ENCODE assay signal across 1 cellular context in the genomic region with DNA sequence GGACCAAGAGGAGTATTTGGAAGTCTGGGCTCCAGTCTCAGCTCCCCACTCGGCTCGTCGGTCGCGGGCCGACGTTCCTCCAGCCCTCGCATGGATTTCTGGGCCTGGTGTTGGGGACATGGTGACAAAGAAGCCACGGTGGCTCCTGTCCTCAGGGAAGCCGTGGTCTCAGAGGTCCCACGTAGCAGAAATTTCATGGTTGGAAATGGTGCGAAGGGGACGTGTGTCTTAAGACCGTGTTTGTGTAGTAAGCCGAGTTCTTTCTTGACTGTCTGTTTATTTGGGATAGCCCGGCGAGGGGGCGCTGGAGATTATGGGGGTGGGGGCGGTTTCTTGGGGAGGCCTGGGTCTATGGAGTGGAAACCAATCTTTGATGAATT.
TF ChIP-seq lines count a peak whose summit lies in the region.

No MANE protein-coding gene starts in this region.

TF ChIP-seq in GM12878, 131 proteins besides CTCF, POLR2A, EP300 and RAD21 (continued from another document):
- TF ChIP-seq, protein P1, sequence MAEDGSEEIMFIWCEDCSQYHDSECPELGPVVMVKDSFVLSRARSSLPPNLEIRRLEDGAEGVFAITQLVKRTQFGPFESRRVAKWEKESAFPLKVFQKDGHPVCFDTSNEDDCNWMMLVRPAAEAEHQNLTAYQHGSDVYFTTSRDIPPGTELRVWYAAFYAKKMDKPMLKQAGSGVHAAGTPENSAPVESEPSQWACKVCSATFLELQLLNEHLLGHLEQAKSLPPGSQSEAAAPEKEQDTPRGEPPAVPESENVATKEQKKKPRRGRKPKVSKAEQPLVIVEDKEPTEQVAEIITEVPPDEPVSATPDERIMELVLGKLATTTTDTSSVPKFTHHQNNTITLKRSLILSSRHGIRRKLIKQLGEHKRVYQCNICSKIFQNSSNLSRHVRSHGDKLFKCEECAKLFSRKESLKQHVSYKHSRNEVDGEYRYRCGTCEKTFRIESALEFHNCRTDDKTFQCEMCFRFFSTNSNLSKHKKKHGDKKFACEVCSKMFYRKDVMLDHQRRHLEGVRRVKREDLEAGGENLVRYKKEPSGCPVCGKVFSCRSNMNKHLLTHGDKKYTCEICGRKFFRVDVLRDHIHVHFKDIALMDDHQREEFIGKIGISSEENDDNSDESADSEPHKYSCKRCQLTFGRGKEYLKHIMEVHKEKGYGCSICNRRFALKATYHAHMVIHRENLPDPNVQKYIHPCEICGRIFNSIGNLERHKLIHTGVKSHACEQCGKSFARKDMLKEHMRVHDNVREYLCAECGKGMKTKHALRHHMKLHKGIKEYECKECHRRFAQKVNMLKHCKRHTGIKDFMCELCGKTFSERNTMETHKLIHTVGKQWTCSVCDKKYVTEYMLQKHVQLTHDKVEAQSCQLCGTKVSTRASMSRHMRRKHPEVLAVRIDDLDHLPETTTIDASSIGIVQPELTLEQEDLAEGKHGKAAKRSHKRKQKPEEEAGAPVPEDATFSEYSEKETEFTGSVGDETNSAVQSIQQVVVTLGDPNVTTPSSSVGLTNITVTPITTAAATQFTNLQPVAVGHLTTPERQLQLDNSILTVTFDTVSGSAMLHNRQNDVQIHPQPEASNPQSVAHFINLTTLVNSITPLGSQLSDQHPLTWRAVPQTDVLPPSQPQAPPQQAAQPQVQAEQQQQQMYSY (CRISPR knock-in tag; IDR thresholded peaks at IDR 0.05) = no peak
- no peak for TF ChIP-seq RBBP5 (conservative IDR thresholded peaks at IDR 0.05)
- TF ChIP-seq SMAD5 (IDR thresholded peaks at IDR 0.05; ENCODE audit: low read depth) = no peak
- no peak for TF ChIP-seq HDAC6 (IDR thresholded peaks at IDR 0.05; ENCODE audit: unreplicated experiment)
- TF ChIP-seq SREBF1 (IDR thresholded peaks at IDR 0.05; ENCODE audit: low read length) = no peak
- TF ChIP-seq PAX8 (IDR thresholded peaks at IDR 0.05) = no peak
- TF ChIP-seq, protein P2, sequence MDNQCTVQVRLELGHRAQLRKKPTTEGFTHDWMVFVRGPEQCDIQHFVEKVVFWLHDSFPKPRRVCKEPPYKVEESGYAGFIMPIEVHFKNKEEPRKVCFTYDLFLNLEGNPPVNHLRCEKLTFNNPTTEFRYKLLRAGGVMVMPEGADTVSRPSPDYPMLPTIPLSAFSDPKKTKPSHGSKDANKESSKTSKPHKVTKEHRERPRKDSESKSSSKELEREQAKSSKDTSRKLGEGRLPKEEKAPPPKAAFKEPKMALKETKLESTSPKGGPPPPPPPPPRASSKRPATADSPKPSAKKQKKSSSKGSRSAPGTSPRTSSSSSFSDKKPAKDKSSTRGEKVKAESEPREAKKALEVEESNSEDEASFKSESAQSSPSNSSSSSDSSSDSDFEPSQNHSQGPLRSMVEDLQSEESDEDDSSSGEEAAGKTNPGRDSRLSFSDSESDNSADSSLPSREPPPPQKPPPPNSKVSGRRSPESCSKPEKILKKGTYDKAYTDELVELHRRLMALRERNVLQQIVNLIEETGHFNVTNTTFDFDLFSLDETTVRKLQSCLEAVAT (IDR thresholded peaks at IDR 0.05) = no peak
- no peak for TF ChIP-seq KDM1A (IDR thresholded peaks at IDR 0.05; ENCODE audit: borderline replicate concordance)
- TF ChIP-seq TAF1 (IDR thresholded peaks at IDR 0.05; ENCODE audit: borderline replicate concordance, low read depth, low read length) = no peak
- TF ChIP-seq BRCA1 (IDR thresholded peaks at IDR 0.05; ENCODE audit: low read depth, low read length) = no peak
- TF ChIP-seq FOXK2 (IDR thresholded peaks at IDR 0.05) = no peak
- TF ChIP-seq, protein P3, sequence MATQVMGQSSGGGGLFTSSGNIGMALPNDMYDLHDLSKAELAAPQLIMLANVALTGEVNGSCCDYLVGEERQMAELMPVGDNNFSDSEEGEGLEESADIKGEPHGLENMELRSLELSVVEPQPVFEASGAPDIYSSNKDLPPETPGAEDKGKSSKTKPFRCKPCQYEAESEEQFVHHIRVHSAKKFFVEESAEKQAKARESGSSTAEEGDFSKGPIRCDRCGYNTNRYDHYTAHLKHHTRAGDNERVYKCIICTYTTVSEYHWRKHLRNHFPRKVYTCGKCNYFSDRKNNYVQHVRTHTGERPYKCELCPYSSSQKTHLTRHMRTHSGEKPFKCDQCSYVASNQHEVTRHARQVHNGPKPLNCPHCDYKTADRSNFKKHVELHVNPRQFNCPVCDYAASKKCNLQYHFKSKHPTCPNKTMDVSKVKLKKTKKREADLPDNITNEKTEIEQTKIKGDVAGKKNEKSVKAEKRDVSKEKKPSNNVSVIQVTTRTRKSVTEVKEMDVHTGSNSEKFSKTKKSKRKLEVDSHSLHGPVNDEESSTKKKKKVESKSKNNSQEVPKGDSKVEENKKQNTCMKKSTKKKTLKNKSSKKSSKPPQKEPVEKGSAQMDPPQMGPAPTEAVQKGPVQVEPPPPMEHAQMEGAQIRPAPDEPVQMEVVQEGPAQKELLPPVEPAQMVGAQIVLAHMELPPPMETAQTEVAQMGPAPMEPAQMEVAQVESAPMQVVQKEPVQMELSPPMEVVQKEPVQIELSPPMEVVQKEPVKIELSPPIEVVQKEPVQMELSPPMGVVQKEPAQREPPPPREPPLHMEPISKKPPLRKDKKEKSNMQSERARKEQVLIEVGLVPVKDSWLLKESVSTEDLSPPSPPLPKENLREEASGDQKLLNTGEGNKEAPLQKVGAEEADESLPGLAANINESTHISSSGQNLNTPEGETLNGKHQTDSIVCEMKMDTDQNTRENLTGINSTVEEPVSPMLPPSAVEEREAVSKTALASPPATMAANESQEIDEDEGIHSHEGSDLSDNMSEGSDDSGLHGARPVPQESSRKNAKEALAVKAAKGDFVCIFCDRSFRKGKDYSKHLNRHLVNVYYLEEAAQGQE (IDR thresholded peaks at IDR 0.05; ENCODE audit: low read depth, low read length) = no peak
- TF ChIP-seq MTA3 (IDR thresholded peaks at IDR 0.05; ENCODE audit: borderline replicate concordance, low read length) = no peak
- TF ChIP-seq, protein P4, sequence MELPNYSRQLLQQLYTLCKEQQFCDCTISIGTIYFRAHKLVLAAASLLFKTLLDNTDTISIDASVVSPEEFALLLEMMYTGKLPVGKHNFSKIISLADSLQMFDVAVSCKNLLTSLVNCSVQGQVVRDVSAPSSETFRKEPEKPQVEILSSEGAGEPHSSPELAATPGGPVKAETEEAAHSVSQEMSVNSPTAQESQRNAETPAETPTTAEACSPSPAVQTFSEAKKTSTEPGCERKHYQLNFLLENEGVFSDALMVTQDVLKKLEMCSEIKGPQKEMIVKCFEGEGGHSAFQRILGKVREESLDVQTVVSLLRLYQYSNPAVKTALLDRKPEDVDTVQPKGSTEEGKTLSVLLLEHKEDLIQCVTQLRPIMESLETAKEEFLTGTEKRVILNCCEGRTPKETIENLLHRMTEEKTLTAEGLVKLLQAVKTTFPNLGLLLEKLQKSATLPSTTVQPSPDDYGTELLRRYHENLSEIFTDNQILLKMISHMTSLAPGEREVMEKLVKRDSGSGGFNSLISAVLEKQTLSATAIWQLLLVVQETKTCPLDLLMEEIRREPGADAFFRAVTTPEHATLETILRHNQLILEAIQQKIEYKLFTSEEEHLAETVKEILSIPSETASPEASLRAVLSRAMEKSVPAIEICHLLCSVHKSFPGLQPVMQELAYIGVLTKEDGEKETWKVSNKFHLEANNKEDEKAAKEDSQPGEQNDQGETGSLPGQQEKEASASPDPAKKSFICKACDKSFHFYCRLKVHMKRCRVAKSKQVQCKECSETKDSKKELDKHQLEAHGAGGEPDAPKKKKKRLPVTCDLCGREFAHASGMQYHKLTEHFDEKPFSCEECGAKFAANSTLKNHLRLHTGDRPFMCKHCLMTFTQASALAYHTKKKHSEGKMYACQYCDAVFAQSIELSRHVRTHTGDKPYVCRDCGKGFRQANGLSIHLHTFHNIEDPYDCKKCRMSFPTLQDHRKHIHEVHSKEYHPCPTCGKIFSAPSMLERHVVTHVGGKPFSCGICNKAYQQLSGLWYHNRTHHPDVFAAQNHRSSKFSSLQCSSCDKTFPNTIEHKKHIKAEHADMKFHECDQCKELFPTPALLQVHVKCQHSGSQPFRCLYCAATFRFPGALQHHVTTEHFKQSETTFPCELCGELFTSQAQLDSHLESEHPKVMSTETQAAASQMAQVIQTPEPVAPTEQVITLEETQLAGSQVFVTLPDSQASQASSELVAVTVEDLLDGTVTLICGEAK (IDR thresholded peaks at IDR 0.05; ENCODE audit: borderline replicate concordance) = no peak
- no peak for TF ChIP-seq CEBPB (IDR thresholded peaks at IDR 0.05; ENCODE audit: borderline replicate concordance in 1 of 2, low read depth in 2 of 2, low read length in 2 of 2)
- no peak for TF ChIP-seq BCL11A (IDR thresholded peaks at IDR 0.05; ENCODE audit: low read depth, low read length)
- no peak for TF ChIP-seq GABPA (IDR thresholded peaks at IDR 0.05; ENCODE audit: low read depth)
- TF ChIP-seq TCF12 (IDR thresholded peaks at IDR 0.05; ENCODE audit: low read depth, low read length) = no peak
- TF ChIP-seq TARDBP (IDR thresholded peaks at IDR 0.05; ENCODE audit: borderline replicate concordance) = no peak
TF ChIP-seq in GM12878: peak in this region for 0.
